23 cellular contexts compared by ENCODE assay signal in the genomic region with DNA sequence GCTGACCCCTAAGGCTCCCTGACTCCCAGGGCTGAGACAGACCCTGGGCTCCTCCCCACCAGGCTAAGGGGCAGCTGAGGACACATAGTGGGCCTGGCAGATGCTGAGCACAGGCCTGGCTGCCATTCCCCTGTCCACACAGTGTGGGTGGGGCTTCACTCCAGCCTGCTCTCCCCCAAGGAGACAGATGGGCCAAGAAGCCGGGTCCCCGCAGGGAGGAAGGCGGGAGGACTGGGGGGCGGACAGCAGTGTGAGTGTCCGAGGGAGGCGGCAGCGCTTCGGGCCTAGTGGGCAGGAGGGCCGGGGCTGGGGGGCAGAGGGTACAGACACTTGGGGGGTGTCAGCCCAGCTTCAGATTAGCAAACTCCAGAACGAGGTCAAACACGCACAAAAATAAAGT. TPM values are rescaled to one million over a fixed set of nuclear protein-coding genes. Genes with fewer than 3 reads are reported as not detected.
A peak's percentile ranks its signal among the peaks of the same experiment; 100 is the strongest.
DNase-seq lines count a peak whose midpoint lies in the region; ATAC-seq and TF ChIP-seq lines count a peak whose summit lies in the region.
"Had no signal": no experiment of that assay in that cellular context is flagged by ENCODE, and none has a peak within 500 bp of the region (broad histone marks: within the 10 kb centered on the region; RNA-seq: fewer than 3 reads in every experiment).

No MANE protein-coding gene starts in this region.

- H3K4me1 Mint-ChIP-seq in natural killer cell treated with Interleukin-12 subunit alpha and Interleukin-12 subunit beta and Interleukin-15 and Interleukin-18, amount 100 ng/mL, for 72 hours (ENCODE audit: low read depth in 2 of 2): no peaks in the 10 kb centered on the region
- H3K4me1 Mint-ChIP-seq: IgD-negative memory B cell; memory B cell; natural killer cell; stimulated activated memory B cell treated with anti-CD40 and anti-IgM and Interleukin-4, amounts not matched to agents 10 μg/mL and 1 μg/mL and 100 μg/mL, for 72 hours had no signal

- H3K27ac ChIP-seq in angular gyrus (ENCODE audit: low read depth, low read length) (peak overlapping the region; percentile 44), upper lobe of right lung (no peak overlapping the region)
- H3K27ac ChIP-seq: hepatocyte had no signal

- intact Hi-C loops in Right ventricle myocardium superior (cut with DNase I) (no loop called here), upper lobe of right lung (cut with DNase I) (loop anchor here (10.0 kb wide), 1 partner anchor 282 kb away; no protein-coding TSS in a partner anchor)

- ATAC-seq in Right ventricle myocardium superior (ENCODE audit: poor library complexity) (peak; percentile 25), upper lobe of right lung (peak; percentile 1), GM19463 (IDR thresholded peaks at IDR 0.05; ENCODE audit: unreplicated experiment) (no peak)
- ATAC-seq in natural killer cell treated with Interleukin-12 subunit alpha and Interleukin-12 subunit beta and Interleukin-15 and Interleukin-18, amount 100 ng/mL, for 72 hours: no peak
- ATAC-seq: activated CD8-positive, alpha-beta T cell treated with anti-CD3 and anti-CD28 coated beads, Interleukin-2, amount 10 ng/mL, durations not matched to agents 7 days and 5 days; activated naive CD4-positive, alpha-beta T cell treated with anti-CD3 and anti-CD28 coated beads, Interleukin-2, amount 50 U/mL, for 72 hours; activated T-cell treated with anti-CD3 and anti-CD28 coated beads, Interleukin-2, amount 50 U/mL, for 72 hours; natural killer cell; stimulated activated memory B cell treated with anti-CD40 and anti-IgM and Interleukin-4, amounts not matched to agents 10 μg/mL and 1 μg/mL and 100 μg/mL, for 72 hours had no signal

- H3K4me3 Mint-ChIP-seq in natural killer cell treated with Interleukin-12 subunit alpha and Interleukin-12 subunit beta and Interleukin-15 and Interleukin-18, amount 100 ng/mL, for 72 hours: no peak overlapping the region
- H3K4me3 Mint-ChIP-seq: activated CD8-positive, alpha-beta T cell treated with anti-CD3 and anti-CD28 coated beads, Interleukin-2, amount 10 ng/mL, durations not matched to agents 7 days and 5 days; activated T-cell treated with anti-CD3 and anti-CD28 coated beads, Interleukin-2, amount 50 U/mL, for 72 hours; IgD-negative memory B cell; memory B cell; natural killer cell; stimulated activated memory B cell treated with anti-CD40 and anti-IgM and Interleukin-4, amounts not matched to agents 10 μg/mL and 1 μg/mL and 100 μg/mL, for 72 hours had no signal

- DNase-seq in Right ventricle myocardium superior: no peak
- peak; percentile 54 for DNase-seq in retina
- no peak for DNase-seq in upper lobe of right lung
- DNase-seq in NCI-H2081 (lab: John Stamatoyannopoulos, UW): no peak
- no peak for DNase-seq in natural killer cell treated with Interleukin-12 subunit alpha and Interleukin-12 subunit beta and Interleukin-15 and Interleukin-18, amount 100 ng/mL, for 72 hours (ENCODE audit: low spot score)
- DNase-seq: activated CD8-positive, alpha-beta T cell treated with anti-CD3 and anti-CD28 coated beads, Interleukin-2, amount 10 ng/mL, durations not matched to agents 7 days and 5 days; activated T-cell treated with anti-CD3 and anti-CD28 coated beads, Interleukin-2, amount 50 U/mL, for 72 hours; effector memory CD4-positive, alpha-beta T cell; HCEC 1CT; islet precursor cell; MM.1S; natural killer cell; NCI-H1694; T-helper 1 cell had no signal

- no peak for TF ChIP-seq CTCF in upper lobe of right lung (IDR thresholded peaks at IDR 0.05)

- H3K27me3 ChIP-seq in upper lobe of right lung: no peaks in the 10 kb centered on the region
- H3K27me3 ChIP-seq: hepatocyte had no signal

- H3K27me3 Mint-ChIP-seq in natural killer cell treated with Interleukin-12 subunit alpha and Interleukin-12 subunit beta and Interleukin-15 and Interleukin-18, amount 100 ng/mL, for 72 hours: no peaks in the 10 kb centered on the region
- H3K27me3 Mint-ChIP-seq: IgD-negative memory B cell; memory B cell; stimulated activated memory B cell treated with anti-CD40 and anti-IgM and Interleukin-4, amounts not matched to agents 10 μg/mL and 1 μg/mL and 100 μg/mL, for 72 hours had no signal

- peaks cover 73% of the 10 kb centered on the region for H3K36me3 ChIP-seq in upper lobe of right lung

- no peaks in the 10 kb centered on the region for H3K4me1 ChIP-seq in upper lobe of right lung

- no peak overlapping the region for H3K4me3 ChIP-seq in upper lobe of right lung
- H3K4me3 ChIP-seq: hepatocyte had no signal

- peaks cover 10% of the 10 kb centered on the region for H3K9me3 ChIP-seq in upper lobe of right lung

- no peaks in the 10 kb centered on the region for H3K9me3 Mint-ChIP-seq in natural killer cell treated with Interleukin-12 subunit alpha and Interleukin-12 subunit beta and Interleukin-15 and Interleukin-18, amount 100 ng/mL, for 72 hours
- H3K9me3 Mint-ChIP-seq: natural killer cell had no signal

- no peak overlapping the region for H3K27ac Mint-ChIP-seq in natural killer cell treated with Interleukin-12 subunit alpha and Interleukin-12 subunit beta and Interleukin-15 and Interleukin-18, amount 100 ng/mL, for 72 hours
- H3K27ac Mint-ChIP-seq: activated CD8-positive, alpha-beta T cell treated with anti-CD3 and anti-CD28 coated beads, Interleukin-2, amount 10 ng/mL, durations not matched to agents 7 days and 5 days; activated naive CD4-positive, alpha-beta T cell treated with anti-CD3 and anti-CD28 coated beads, Interleukin-2, amount 50 U/mL, for 72 hours; activated T-cell treated with anti-CD3 and anti-CD28 coated beads, Interleukin-2, amount 50 U/mL, for 72 hours; IgD-negative memory B cell; memory B cell; stimulated activated memory B cell treated with anti-CD40 and anti-IgM and Interleukin-4, amounts not matched to agents 10 μg/mL and 1 μg/mL and 100 μg/mL, for 72 hours had no signal

- peaks cover 11% of the 10 kb centered on the region for H3K36me3 Mint-ChIP-seq in natural killer cell treated with Interleukin-12 subunit alpha and Interleukin-12 subunit beta and Interleukin-15 and Interleukin-18, amount 100 ng/mL, for 72 hours
- H3K36me3 Mint-ChIP-seq: natural killer cell had no signal

RNA-seq across cellular contexts. Expression of a gene that starts 32.0 kb away (rescaled TPM):
- total RNA-seq in Right ventricle myocardium superior (0.16 TPM), upper lobe of right lung (1.0 TPM)
- not detected for total RNA-seq in natural killer cell treated with Interleukin-12 subunit alpha and Interleukin-12 subunit beta and Interleukin-15 and Interleukin-18, amount 100 ng/mL, for 72 hours
- total RNA-seq: activated CD8-positive, alpha-beta T cell treated with anti-CD3 and anti-CD28 coated beads, Interleukin-2, amount 10 ng/mL, durations not matched to agents 7 days and 5 days; activated T-cell treated with anti-CD3 and anti-CD28 coated beads, Interleukin-2, amount 50 U/mL, for 72 hours; fibroblast of lung; NCI-H460 had no signal

Comparison
In these comparisons a context has a peak if more than half of its experiments do, and no peak if none do; other contexts are left out.
1. ATAC-seq: peak in Right ventricle myocardium superior (single experiment) and upper lobe of right lung (single experiment); none in natural killer cell treated with Interleukin-12 subunit alpha and Interleukin-12 subunit beta and Interleukin-15 and Interleukin-18, amount 100 ng/mL, for 72 hours (0 of 2) and GM19463 (single experiment).